In the genomic region with DNA sequence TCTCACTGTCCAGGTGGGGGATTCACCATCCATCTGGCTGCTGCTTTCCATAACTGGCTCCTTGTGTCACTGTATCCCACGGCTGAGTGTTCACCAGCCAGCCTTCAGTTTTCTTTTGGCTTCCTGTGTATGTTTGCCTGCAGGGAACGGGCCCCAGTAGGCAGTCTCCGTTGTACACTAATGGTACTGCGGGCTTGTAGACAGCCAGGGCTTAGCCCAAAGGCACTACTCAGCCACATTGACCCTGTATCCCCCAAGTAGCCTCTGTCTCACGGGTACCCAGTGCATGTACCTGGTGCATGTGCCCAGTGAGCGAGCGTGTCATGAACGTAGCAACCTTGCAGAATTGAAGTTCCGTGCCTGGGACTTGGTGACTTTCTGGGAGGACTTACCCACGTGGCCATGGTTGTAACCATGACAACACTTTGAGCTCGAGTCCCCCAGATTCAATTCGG, we compare ENCODE assay signal across 1 cellular context.
TF ChIP-seq lines count a peak whose summit lies in the region.

No MANE protein-coding gene starts in this region.

TF ChIP-seq in HepG2, 621 proteins besides CTCF, POLR2A, EP300 and RAD21:
- TF ChIP-seq KDM6A (CRISPR knock-in tag; IDR thresholded peaks at IDR 0.05; ENCODE audit: low read depth) = no peak
- TF ChIP-seq, protein P1, sequence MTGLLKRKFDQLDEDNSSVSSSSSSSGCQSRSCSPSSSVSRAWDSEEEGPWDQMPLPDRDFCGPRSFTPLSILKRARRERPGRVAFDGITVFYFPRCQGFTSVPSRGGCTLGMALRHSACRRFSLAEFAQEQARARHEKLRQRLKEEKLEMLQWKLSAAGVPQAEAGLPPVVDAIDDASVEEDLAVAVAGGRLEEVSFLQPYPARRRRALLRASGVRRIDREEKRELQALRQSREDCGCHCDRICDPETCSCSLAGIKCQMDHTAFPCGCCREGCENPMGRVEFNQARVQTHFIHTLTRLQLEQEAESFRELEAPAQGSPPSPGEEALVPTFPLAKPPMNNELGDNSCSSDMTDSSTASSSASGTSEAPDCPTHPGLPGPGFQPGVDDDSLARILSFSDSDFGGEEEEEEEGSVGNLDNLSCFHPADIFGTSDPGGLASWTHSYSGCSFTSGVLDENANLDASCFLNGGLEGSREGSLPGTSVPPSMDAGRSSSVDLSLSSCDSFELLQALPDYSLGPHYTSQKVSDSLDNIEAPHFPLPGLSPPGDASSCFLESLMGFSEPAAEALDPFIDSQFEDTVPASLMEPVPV (CRISPR knock-in tag; IDR thresholded peaks at IDR 0.05) = no peak
- no peak for TF ChIP-seq ZBTB42 (CRISPR knock-in tag; IDR thresholded peaks at IDR 0.05)
- no peak for TF ChIP-seq KLF9 (CRISPR knock-in tag; IDR thresholded peaks at IDR 0.05; ENCODE audit: low read depth)
- no peak for TF ChIP-seq ZFY (CRISPR knock-in tag; IDR thresholded peaks at IDR 0.05)
- TF ChIP-seq RFX1 (IDR thresholded peaks at IDR 0.05) = peak; percentile 29; the same call in 1 of the 2 replicates
- 0 out of 2 replicates have a peak, but pooled peaks have one; percentile 28 for TF ChIP-seq ZBTB38 (CRISPR knock-in tag; IDR thresholded peaks at IDR 0.05)
- TF ChIP-seq ZSCAN29 (CRISPR knock-in tag; conservative IDR thresholded peaks at IDR 0.05) = no peak
- no peak for TF ChIP-seq ZNF558 (CRISPR knock-in tag; IDR thresholded peaks at IDR 0.05; ENCODE audit: borderline replicate concordance)
- no peak for TF ChIP-seq MBD4 (IDR thresholded peaks at IDR 0.05; ENCODE audit: borderline replicate concordance, low read length)
